ENCODE assay signal across 10 cellular contexts in genomic region chr5:14580037-14581034, GRCh38. TPM values are rescaled to one million over a fixed set of nuclear protein-coding genes. Genes with fewer than 3 reads are reported as not detected.
A peak's percentile ranks its signal among the peaks of the same experiment; 100 is the strongest.
DNase-seq lines count a peak whose midpoint lies in the region; ATAC-seq and TF ChIP-seq lines count a peak whose summit lies in the region.
"Had no signal": no experiment of that assay in that cellular context is flagged by ENCODE, and none has a peak within 500 bp of the region (broad histone marks: within the 10 kb centered on the region; RNA-seq: fewer than 3 reads in every experiment).

No MANE protein-coding gene starts in this region.

- H2BK15ac ChIP-seq in mesenchymal stem cell (ENCODE audit: low read depth, poor library complexity, severe bottlenecking): no peak overlapping the region

- no peak overlapping the region for H3K14ac ChIP-seq in mesenchymal stem cell (ENCODE audit: low read length in 2 of 2)

- no peak overlapping the region for H3K18ac ChIP-seq in mesenchymal stem cell (ENCODE audit: low read depth in 1 of 2, low read length in 2 of 2)

- H2BK12ac ChIP-seq in mesenchymal stem cell (ENCODE audit: low read length in 2 of 2): no peak overlapping the region

- H4K8ac ChIP-seq in mesenchymal stem cell (ENCODE audit: low read length): no peak overlapping the region

- H3K4me3 Mint-ChIP-seq in WTC11: peak overlapping the region; percentile 76

- POLR2A ChIA-PET in WTC11 (lab: Charles Lee): no interaction called here

- H3K9me3 Mint-ChIP-seq in WTC11: peaks cover 16% of the 10 kb centered on the region

- H3K36me3 Mint-ChIP-seq in WTC11: peaks cover 4% of the 10 kb centered on the region; the same call in 1 of the 2 replicates

- no peak overlapping the region for H2BK120ac ChIP-seq in mesenchymal stem cell (ENCODE audit: low read depth, low read length)

- no peak overlapping the region for H2AK5ac ChIP-seq in mesenchymal stem cell (ENCODE audit: low read length, severe bottlenecking)

- H3K27me3 ChIP-seq in mesenchymal stem cell (ENCODE audit: control insufficient read depth in 1 of 2, insufficient read depth in 1 of 2, low read length in 2 of 2): peaks cover 33 to 67% of the 10 kb centered on the region in 2 experiments
- peaks cover 0 to 2% of the 10 kb centered on the region in 2 donors for H3K27me3 ChIP-seq in aorta (ENCODE audit: control insufficient read depth in 1 of 2, insufficient read depth in 2 of 2, low read length in 1 of 2)

- no peak overlapping the region for H3K4me2 ChIP-seq in mesenchymal stem cell (ENCODE audit: low read length, poor library complexity, severe bottlenecking)

- ATAC-seq in WTC11 (no peak), aorta (ENCODE audit: low FRiP score) (no peak), HG03280 (IDR thresholded peaks at IDR 0.05; ENCODE audit: unreplicated experiment) (no peak), GM19463 (IDR thresholded peaks at IDR 0.05; ENCODE audit: unreplicated experiment) (no peak)

- no peaks in the 10 kb centered on the region for H3K79me1 ChIP-seq in mesenchymal stem cell (replicated peaks; ENCODE audit: low read length, poor library complexity, severe bottlenecking)

- no peak overlapping the region for H3K23ac ChIP-seq in mesenchymal stem cell (ENCODE audit: low read length in 2 of 2)

- H3K9ac ChIP-seq in mesenchymal stem cell (ENCODE audit: low read length): no peak overlapping the region

- DNase-seq in COLO668 (lab: John Stamatoyannopoulos, UW; ENCODE audit: unreplicated experiment): peak; percentile 56
- DNase-seq in HT-29 (ENCODE audit: low spot score): peak; percentile 60
- no peak for DNase-seq in WTC11 (ENCODE audit: low spot score)
- peak; percentile 74 for DNase-seq in mesenchymal stem cell
- no peak for DNase-seq in aorta
- no peak for DNase-seq in GM19240 (ENCODE audit: insufficient read length, low spot score)
- DNase-seq: foreskin keratinocyte had no signal

- H3K27ac ChIP-seq in mesenchymal stem cell (ENCODE audit: low read length, poor library complexity, severe bottlenecking): no peak overlapping the region
- H3K27ac ChIP-seq in aorta (ENCODE audit: low read depth in 1 of 2, low read length in 2 of 2): no peak overlapping the region
- H3K27ac ChIP-seq: foreskin keratinocyte had no signal

- no peak overlapping the region for H2AFZ ChIP-seq in mesenchymal stem cell (ENCODE audit: low read depth, low read length)

- CTCF ChIA-PET in WTC11 (lab: Charles Lee): interaction anchor here (0.5 to 1.1 kb wide), 3 partner anchors 12 to 591 kb away, joined by 3 to 4 read pairs (median 3); no protein-coding TSS in a partner anchor

- H3K27ac Mint-ChIP-seq in WTC11: no peak overlapping the region

- no peak overlapping the region for H3K4ac ChIP-seq in mesenchymal stem cell (ENCODE audit: low read depth in 1 of 2, low read length in 2 of 2)

- peaks cover 11% of the 10 kb centered on the region for H3K4me1 Mint-ChIP-seq in WTC11

- no peak overlapping the region for H3K4me3 ChIP-seq in mesenchymal stem cell (ENCODE audit: insufficient read depth in 1 of 2, low read depth in 1 of 2, low read length in 2 of 2)
- H3K4me3 ChIP-seq in aorta (ENCODE audit: low read length in 2 of 2): no peak overlapping the region
- H3K4me3 ChIP-seq: K562 had no signal

- H3K36me3 ChIP-seq in mesenchymal stem cell (ENCODE audit: control insufficient read depth in 1 of 2, insufficient read depth in 2 of 2, low read depth in 1 of 2, low read length in 2 of 2) (no peaks in the 10 kb centered on the region), aorta (ENCODE audit: control insufficient read depth in 1 of 2, insufficient read depth in 2 of 2, low read length in 1 of 2) (no peaks in the 10 kb centered on the region)

- H3K9me3 ChIP-seq in mesenchymal stem cell (ENCODE audit: control insufficient read depth, low read length) (no peaks in the 10 kb centered on the region), aorta (ENCODE audit: control insufficient read depth, low read length) (no peaks in the 10 kb centered on the region)

- intact Hi-C loops in aorta (cut with DNase I): no loop called here

- H2BK5ac ChIP-seq in mesenchymal stem cell (ENCODE audit: low read depth, low read length, poor library complexity, severe bottlenecking): no peak overlapping the region

- no peak for TF ChIP-seq CTCF in WTC11 (IDR thresholded peaks at IDR 0.05)

- 72% methylated on average over 7 of the region's 7 CpGs for WGBS in mesenchymal stem cell
- WGBS in aorta, 2 donors: 90 to 92% methylated on average over 7 of the region's 7 CpGs

- H3K4me1 ChIP-seq in mesenchymal stem cell (ENCODE audit: control insufficient read depth, insufficient read depth, low read depth, low read length) (peaks cover 8% of the 10 kb centered on the region), aorta (ENCODE audit: control insufficient read depth in 1 of 2, insufficient read depth in 2 of 2, low read length in 2 of 2) (no peaks in the 10 kb centered on the region)
- H3K4me1 ChIP-seq: foreskin keratinocyte had no signal

- no peak overlapping the region for H4K91ac ChIP-seq in mesenchymal stem cell (ENCODE audit: low read length)

- H3K27me3 Mint-ChIP-seq in WTC11 (ENCODE audit: low read depth): peaks cover 57% of the 10 kb centered on the region

TF ChIP-seq in WTC11, 78 proteins besides CTCF, POLR2A, EP300 and RAD21 (continues in another document):
- TF ChIP-seq MXD4 (CRISPR knock-in tag; IDR thresholded peaks at IDR 0.05; ENCODE audit: borderline replicate concordance) (no peak), ELF4 (CRISPR knock-in tag; IDR thresholded peaks at IDR 0.05; ENCODE audit: low read depth) (no peak), ZNF671 (CRISPR knock-in tag; IDR thresholded peaks at IDR 0.05) (no peak), TEAD1 (CRISPR knock-in tag; IDR thresholded peaks at IDR 0.05) (no peak), ZBTB21 (CRISPR knock-in tag; IDR thresholded peaks at IDR 0.05; ENCODE audit: borderline replicate concordance) (no peak), ATF1 (CRISPR knock-in tag; IDR thresholded peaks at IDR 0.05) (no peak), E2F1 (CRISPR knock-in tag; IDR thresholded peaks at IDR 0.05) (no peak), EMX1 (CRISPR knock-in tag; IDR thresholded peaks at IDR 0.05) (no peak), CDX4 (CRISPR knock-in tag; IDR thresholded peaks at IDR 0.05; ENCODE audit: borderline replicate concordance) (no peak), JAZF1 (CRISPR knock-in tag; IDR thresholded peaks at IDR 0.05) (no peak)
- TF ChIP-seq, protein P1, sequence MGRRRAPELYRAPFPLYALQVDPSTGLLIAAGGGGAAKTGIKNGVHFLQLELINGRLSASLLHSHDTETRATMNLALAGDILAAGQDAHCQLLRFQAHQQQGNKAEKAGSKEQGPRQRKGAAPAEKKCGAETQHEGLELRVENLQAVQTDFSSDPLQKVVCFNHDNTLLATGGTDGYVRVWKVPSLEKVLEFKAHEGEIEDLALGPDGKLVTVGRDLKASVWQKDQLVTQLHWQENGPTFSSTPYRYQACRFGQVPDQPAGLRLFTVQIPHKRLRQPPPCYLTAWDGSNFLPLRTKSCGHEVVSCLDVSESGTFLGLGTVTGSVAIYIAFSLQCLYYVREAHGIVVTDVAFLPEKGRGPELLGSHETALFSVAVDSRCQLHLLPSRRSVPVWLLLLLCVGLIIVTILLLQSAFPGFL (CRISPR knock-in tag; IDR thresholded peaks at IDR 0.05; ENCODE audit: borderline replicate concordance): no peak

RNA-seq across cellular contexts. Expression of gene OTULINL, which starts 1.3 kb away (rescaled TPM):
- total RNA-seq in HT-29 (2014; rRNA removed; shearing (Covaris generic)): 7.5 and 8.6 TPM in 2 replicates
- total RNA-seq in WTC11 (2021): 6.6 to 12.3 TPM (median 10.6 TPM) in 3 replicates
- polyA plus RNA-seq in mesenchymal stem cell (2013, experiment 1 of 2): 21.3 TPM
- 24.8 TPM for polyA plus RNA-seq in mesenchymal stem cell (2013, experiment 2 of 2)
- total RNA-seq in aorta: 10 to 100 TPM in 1 of 2 donors, 1 to 10 TPM in 1; 7.6 to 17.6 TPM
- 1 to 10 TPM in 1 of 2 donors, under 1 TPM in 1; 0.69 to 3.5 TPM for polyA plus RNA-seq in aorta
- polyA plus RNA-seq: K562 had no signal

Comparison
In these comparisons a context has a peak if more than half of its experiments do, and no peak if none do; other contexts are left out.
1. DNase-seq: peak in COLO668 (single experiment), HT-29 (single experiment) and mesenchymal stem cell (single experiment); none in WTC11 (single experiment), aorta (0 of 2) and GM19240 (single experiment).